20 cellular contexts compared by ENCODE assay signal in genomic region chr2:190607657-190608357, GRCh38. TPM values are rescaled to one million over a fixed set of nuclear protein-coding genes. Genes with fewer than 3 reads are reported as not detected.
DNase-seq lines count a peak whose midpoint lies in the region; ATAC-seq, FAIRE-seq and TF ChIP-seq lines count a peak whose summit lies in the region.
"Had no signal": no experiment of that assay in that cellular context is flagged by ENCODE, and none has a peak within 500 bp of the region (broad histone marks: within the 10 kb centered on the region; RNA-seq: fewer than 3 reads in every experiment).

No MANE protein-coding gene starts in this region.

- peak overlapping the region; percentile 91 for H3K27ac ChIP-seq in astrocyte (ENCODE audit: low read depth, low read length)

- DNase-seq in Caco-2 (no peak), LoVo (ENCODE audit: low spot score) (peak; percentile 88), astrocyte (ENCODE audit: low read depth) (peak; percentile 87), hepatic stellate cell (ENCODE audit: low spot score) (peak; percentile 12), DMS 273 treated with DMSO at 0.1 percent for 48 hours (lab: John Stamatoyannopoulos, UW) (no peak), left colon (no peak)
- DNase-seq: activated CD4-positive, alpha-beta T cell treated with anti-CD3 and anti-CD28 coated beads, Interleukin-2, amount 10 ng/mL, durations not matched to agents 7 days and 5 days; heart right ventricle; natural killer cell; NCI-H2081 treated with DMSO at 0.1 percent for 48 hours; right cardiac atrium; stimulated activated naive CD4-positive, alpha-beta T cell; T-helper 2 cell had no signal

- no TSS peak for BruUV-seq in Caco-2 (replicated peaks; lab: Mats Ljungman, UMichigan)

- H3K4me1 Mint-ChIP-seq in Caco-2 (ENCODE audit: low read depth, unreplicated experiment) (peaks cover 48% of the 10 kb centered on the region), astrocyte (ENCODE audit: low read depth, unreplicated experiment) (peaks cover 10% of the 10 kb centered on the region)
- H3K4me1 Mint-ChIP-seq: activated CD4-positive, alpha-beta T cell treated with anti-CD3 and anti-CD28 coated beads, Interleukin-2, amount 10 ng/mL, durations not matched to agents 7 days and 5 days; natural killer cell had no signal

- TF ChIP-seq CTCF in Caco-2 (IDR thresholded peaks at IDR 0.05; ENCODE audit: insufficient read depth in 1 of 2, low read depth in 1 of 2, low read length in 1 of 2, severe bottlenecking in 1 of 2, unreplicated experiment in 1 of 2): no peak
- TF ChIP-seq CTCF in astrocyte (IDR thresholded peaks at IDR 0.05; ENCODE audit: insufficient read depth, low read depth, low read length): no peak

- no peak for FAIRE-seq in astrocyte (lab: Jason Lieb, UNC)
- FAIRE-seq: endometrium, GM12892 had no signal

- no peak for ATAC-seq in HG02981 (IDR thresholded peaks at IDR 0.05; ENCODE audit: unreplicated experiment)
- no peak for ATAC-seq in GM21367 (IDR thresholded peaks at IDR 0.05; ENCODE audit: unreplicated experiment)
- ATAC-seq in left colon: no peak
- ATAC-seq: natural killer cell had no signal

- H3K4me1 ChIP-seq in Caco-2 (peaks cover 68% of the 10 kb centered on the region), astrocyte (ENCODE audit: insufficient read depth, low read length) (peaks cover 12% of the 10 kb centered on the region)

- peak overlapping the region; percentile 71 for H3K9ac ChIP-seq in astrocyte (ENCODE audit: low read length)

- POLR2A ChIA-PET in Caco-2 (lab: Charles Lee): no interaction called here

- no peaks in the 10 kb centered on the region for H3K36me3 ChIP-seq in Caco-2 (ENCODE audit: control insufficient read depth, insufficient read depth, low read length)
- H3K36me3 ChIP-seq in astrocyte (ENCODE audit: insufficient read depth, low read length): no peaks in the 10 kb centered on the region
- H3K36me3 ChIP-seq: heart right ventricle had no signal

- no peaks in the 10 kb centered on the region for H4K20me1 ChIP-seq in astrocyte (ENCODE audit: insufficient read depth, low read length)

- peak overlapping the region; percentile 84 for H2AFZ ChIP-seq in astrocyte (ENCODE audit: low read depth, low read length)

- H3K79me2 ChIP-seq in astrocyte (ENCODE audit: insufficient read depth, low read length): no peaks in the 10 kb centered on the region

- no peaks in the 10 kb centered on the region for H3K27me3 ChIP-seq in Caco-2 (replicated peaks; ENCODE audit: control insufficient read depth, insufficient read depth, low read length)
- no peaks in the 10 kb centered on the region for H3K27me3 ChIP-seq in astrocyte (ENCODE audit: insufficient read depth, low read length)
- H3K27me3 ChIP-seq: heart right ventricle had no signal

- no peak overlapping the region for H3K4me3 ChIP-seq in Caco-2 (ENCODE audit: low read depth, low read length)
- H3K4me3 ChIP-seq in astrocyte (ENCODE audit: insufficient read depth, low read depth, low read length): peak overlapping the region; percentile 48

- H3K4me2 ChIP-seq in astrocyte (ENCODE audit: low read length): peak overlapping the region; percentile 80

- H3K36me3 Mint-ChIP-seq in Caco-2 (ENCODE audit: insufficient read depth, unreplicated experiment) (no peaks in the 10 kb centered on the region), astrocyte (ENCODE audit: low read depth, unreplicated experiment) (no peaks in the 10 kb centered on the region)
- H3K36me3 Mint-ChIP-seq: natural killer cell had no signal

- intact Hi-C loops in Caco-2 (cut with micrococcal nuclease; ENCODE audit: unreplicated experiment) (no loop called here), left colon (cut with DNase I, micrococcal nuclease) (no loop called here)

- CTCF ChIA-PET in Caco-2 (lab: Charles Lee): no interaction called here

- no peaks in the 10 kb centered on the region for H3K9me3 Mint-ChIP-seq in Caco-2 (ENCODE audit: unreplicated experiment)
- no peaks in the 10 kb centered on the region for H3K9me3 Mint-ChIP-seq in astrocyte (ENCODE audit: unreplicated experiment)
- H3K9me3 Mint-ChIP-seq: natural killer cell had no signal

- H3K27ac Mint-ChIP-seq in Caco-2 (ENCODE audit: unreplicated experiment) (peak overlapping the region; percentile 52), astrocyte (ENCODE audit: unreplicated experiment) (no peak overlapping the region)
- H3K27ac Mint-ChIP-seq: activated CD4-positive, alpha-beta T cell treated with anti-CD3 and anti-CD28 coated beads, Interleukin-2, amount 10 ng/mL, durations not matched to agents 7 days and 5 days; activated T-helper 1 cell treated with anti-CD3 and anti-CD28 coated beads, Interleukin-12 subunit alpha, Interleukin-12 subunit beta, Interleukin-2, Interleukin-4 antibody, amounts not matched to agents 30 ng/mL and 10 ng/mL and 1 ng/mL, durations not matched to agents 14 hours and 24 hours and 36 hours; B cell; brain; natural killer cell had no signal

- H3K27me3 Mint-ChIP-seq in Caco-2 (ENCODE audit: insufficient read depth, unreplicated experiment) (no peaks in the 10 kb centered on the region), astrocyte (ENCODE audit: low read depth, unreplicated experiment) (no peaks in the 10 kb centered on the region)
- H3K27me3 Mint-ChIP-seq: activated CD4-positive, alpha-beta T cell treated with anti-CD3 and anti-CD28 coated beads, Interleukin-2, amount 10 ng/mL, durations not matched to agents 7 days and 5 days; B cell; brain had no signal

- H3K9me3 ChIP-seq in Caco-2 (no peaks in the 10 kb centered on the region), astrocyte (ENCODE audit: insufficient read depth, low read depth, low read length) (no peaks in the 10 kb centered on the region)

- no peak overlapping the region for H3K4me3 Mint-ChIP-seq in Caco-2 (ENCODE audit: unreplicated experiment)
- no peak overlapping the region for H3K4me3 Mint-ChIP-seq in astrocyte (ENCODE audit: unreplicated experiment)
- H3K4me3 Mint-ChIP-seq: activated CD4-positive, alpha-beta T cell treated with anti-CD3 and anti-CD28 coated beads, Interleukin-2, amount 10 ng/mL, durations not matched to agents 7 days and 5 days; activated T-helper 1 cell treated with anti-CD3 and anti-CD28 coated beads, Interleukin-12 subunit alpha, Interleukin-12 subunit beta, Interleukin-2, Interleukin-4 antibody, amounts not matched to agents 30 ng/mL and 10 ng/mL and 1 ng/mL, durations not matched to agents 14 hours and 24 hours and 36 hours; B cell; brain; natural killer cell had no signal

RNA-seq across cellular contexts. Expression of gene NAB1, which starts 41.1 kb away (rescaled TPM):
- 87.9 and 88.1 TPM in 2 replicates for total RNA-seq in Caco-2 (2022)
- 24.2 and 25.4 TPM in 2 replicates for total RNA-seq in astrocyte
- 10 to 100 TPM; 21.9 to 30.9 TPM for total RNA-seq in left colon

Comparison
In these comparisons a context has a peak if more than half of its experiments do, and no peak if none do; other contexts are left out.
1. DNase-seq: peak in LoVo (single experiment), astrocyte (single experiment) and hepatic stellate cell (single experiment); none in Caco-2 (0 of 2), DMS 273 treated with DMSO at 0.1 percent for 48 hours (single experiment) and left colon (0 of 2).